7 cellular contexts compared by ENCODE assay signal in genomic region chrX:101206471-101206870, GRCh38. TPM values are rescaled to one million over a fixed set of nuclear protein-coding genes. Genes with fewer than 3 reads are reported as not detected.
A peak's percentile ranks its signal among the peaks of the same experiment; 100 is the strongest.
DNase-seq lines count a peak whose midpoint lies in the region; ATAC-seq and TF ChIP-seq lines count a peak whose summit lies in the region.

No MANE protein-coding gene starts in this region.

- ATAC-seq in GM19351 (IDR thresholded peaks at IDR 0.05; ENCODE audit: unreplicated experiment): peak; percentile 76
- ATAC-seq in HG03432 (IDR thresholded peaks at IDR 0.05; ENCODE audit: unreplicated experiment): peak; percentile 76
- ATAC-seq in gastroesophageal sphincter: no peak

- 28 to 31% methylated on average over 3 of the region's 3 CpGs for WGBS in gastroesophageal sphincter (ENCODE audit: low coverage in 1 of 2), 2 donors

- CTCF ChIA-PET in RWPE1 (lab: Yijun Ruan, JAX): no interaction called here

- no peaks in the 10 kb centered on the region for H3K4me1 ChIP-seq in gastroesophageal sphincter

- in situ Hi-C loops in G401 (cut with HindIII; ENCODE audit: low sequenced_read_pairs): no loop called here

- TF ChIP-seq POLR2A in gastroesophageal sphincter (IDR thresholded peaks at IDR 0.05): no peak

- no peaks in the 10 kb centered on the region for H3K27me3 ChIP-seq in gastroesophageal sphincter

- peak; percentile 2 for DNase-seq in G401 (ENCODE audit: low spot score)
- peak; percentile 22 for DNase-seq in RWPE1 (ENCODE audit: low spot score)
- DNase-seq in C1 segment of cervical spinal cord (lab: John Stamatoyannopoulos, UW): no peak
- no peak for DNase-seq in GM19240 (ENCODE audit: insufficient read length, low spot score)

- H3K27ac ChIP-seq in RWPE1 (no peak overlapping the region), gastroesophageal sphincter (no peak overlapping the region)

- POLR2A ChIA-PET in RWPE1 (lab: Yijun Ruan, JAX; ENCODE audit: low non-redundant PET): no interaction called here

- no peak for TF ChIP-seq CTCF in RWPE1 (conservative IDR thresholded peaks at IDR 0.05; ENCODE audit: low read depth)
- peak; percentile 18 to 51 (median 36) for TF ChIP-seq CTCF in gastroesophageal sphincter (IDR thresholded peaks at IDR 0.05)

- no peaks in the 10 kb centered on the region for H3K9me3 ChIP-seq in gastroesophageal sphincter

- H3K4me3 ChIP-seq in gastroesophageal sphincter: no peak overlapping the region

- H3K36me3 ChIP-seq in gastroesophageal sphincter: no peaks in the 10 kb centered on the region

- TF ChIP-seq EP300 in gastroesophageal sphincter (IDR thresholded peaks at IDR 0.05): no peak

RNA-seq across cellular contexts. Expression of gene DRP2, which starts 13.1 kb away (rescaled TPM):
- not detected in 2 replicates for total RNA-seq in G401 (2014; rRNA removed; shearing (Covaris generic))
- total RNA-seq in gastroesophageal sphincter: under 1 TPM; 0.20 to 0.54 (median 0.31) TPM

Comparison
In these comparisons a context has a peak if more than half of its experiments do, and no peak if none do; other contexts are left out.
1. DNase-seq: peak in G401 (single experiment) and RWPE1 (single experiment); none in C1 segment of cervical spinal cord (0 of 14) and GM19240 (single experiment).